Comparison of ENCODE assay signal across 1 cellular context in genomic region chr5:115372121-115372520, GRCh38.
TF ChIP-seq lines count a peak whose summit lies in the region.

No MANE protein-coding gene starts in this region.

TF ChIP-seq in SK-N-SH, 30 proteins besides CTCF, POLR2A, EP300 and RAD21 (continued from another document):
- TF ChIP-seq PBX3 (IDR thresholded peaks at IDR 0.05) (no peak), GATA2 (CRISPR knock-in tag; IDR thresholded peaks at IDR 0.05) (no peak)
TF ChIP-seq in SK-N-SH: peak in this region for 0.
